8 cellular contexts compared by ENCODE assay signal in the genomic region with DNA sequence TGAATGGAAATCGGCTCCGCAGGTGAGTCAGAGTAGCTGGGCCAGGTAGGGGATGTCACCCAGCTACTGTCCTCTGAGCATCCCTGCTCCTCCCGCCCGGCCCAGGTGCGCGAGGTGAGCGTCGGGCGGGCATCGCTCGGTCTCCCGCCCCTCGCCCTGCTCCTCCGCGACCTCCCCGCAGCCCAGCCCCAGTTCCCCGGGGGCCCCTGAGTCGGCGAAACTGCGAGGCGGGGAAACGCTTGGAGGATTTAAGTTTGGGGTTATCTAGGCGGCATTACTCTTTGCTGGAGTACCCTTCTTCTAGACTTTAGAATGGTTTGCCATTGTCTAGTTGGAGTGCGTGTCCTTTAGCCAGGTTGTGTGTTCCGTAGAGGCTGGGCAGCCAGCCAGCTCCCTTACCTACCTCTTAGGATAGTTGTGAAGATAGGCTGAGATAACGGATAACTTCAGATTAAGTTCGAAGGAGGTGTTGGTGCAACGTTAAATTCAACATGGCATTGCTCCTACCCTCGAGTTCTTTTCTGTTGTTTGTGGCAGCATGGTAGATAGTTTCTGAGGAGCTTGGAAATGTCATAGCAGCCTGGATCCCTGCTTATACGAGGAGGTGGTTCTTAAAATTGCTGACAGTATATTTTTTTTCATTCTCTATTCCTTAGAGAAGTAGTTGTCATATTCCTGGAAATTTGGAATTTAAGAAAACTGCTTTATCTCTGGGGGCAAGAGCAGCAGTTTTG. TPM values are rescaled to one million over a fixed set of nuclear protein-coding genes. Genes with fewer than 3 reads are reported as not detected.
DNase-seq lines count a peak whose midpoint lies in the region; ATAC-seq and TF ChIP-seq lines count a peak whose summit lies in the region.

No MANE protein-coding gene starts in this region.

- no peaks in the 10 kb centered on the region for H3K36me3 ChIP-seq in CD4-positive, alpha-beta memory T cell (ENCODE audit: insufficient read depth, low read length)
- H3K36me3 ChIP-seq in HUES64 (ENCODE audit: insufficient read depth, low read length): peaks cover under 1% of the 10 kb centered on the region; the same call in 1 of the 2 replicates
- H3K36me3 ChIP-seq in prostate gland: no peaks in the 10 kb centered on the region

- POLR2A ChIA-PET in CD4-positive, alpha-beta memory T cell (lab: Charles Lee; ENCODE audit: partially characterized antibody): interaction anchor here (0.8 to 2.0 kb wide), 21 partner anchors 10 to 738 kb away, joined by 3 to 21 read pairs (median 4); a partner anchor contains a TSS
- POLR2A ChIA-PET in activated CD4-positive, alpha-beta memory T cell treated with anti-CD3 and anti-CD28 coated beads, Interleukin-2, amount 10 ng/mL, durations not matched to agents 7 days and 5 days (lab: Charles Lee): interaction anchor here (0.8 to 3.5 kb wide), 20 partner anchors 9 to 455 kb away, joined by 3 to 58 read pairs (median 5); a partner anchor contains a TSS

- intact Hi-C loops in CD4-positive, alpha-beta memory T cell (cut with micrococcal nuclease): loop anchor here (1.0 to 10.0 kb wide), 7 partner anchors 48 to 737 kb away; a partner anchor contains a TSS
- intact Hi-C loops in Right ventricle myocardium superior (cut with DNase I): no loop called here
- intact Hi-C loops in prostate gland (cut with DNase I): loop anchor here (2.0 kb wide), 1 partner anchor 157 kb away; a partner anchor contains a TSS

- H3K27me3 ChIP-seq in CD4-positive, alpha-beta memory T cell (ENCODE audit: insufficient read depth, low read length): no peaks in the 10 kb centered on the region
- H3K27me3 ChIP-seq in HUES64 (ENCODE audit: insufficient read depth, low read length) (no peaks in the 10 kb centered on the region), prostate gland (replicated peaks; ENCODE audit: insufficient read depth) (no peaks in the 10 kb centered on the region)

- DNase-seq in CD4-positive, alpha-beta memory T cell: peak in 1 of 5 donors; percentile 57
- DNase-seq in activated CD4-positive, alpha-beta memory T cell treated with anti-CD3 and anti-CD28 coated beads, Interleukin-2, amount 10 ng/mL, durations not matched to agents 7 days and 5 days: no peak
- DNase-seq in Right ventricle myocardium superior: peak; percentile 59
- peak; percentile 37 for DNase-seq in prostate gland (ENCODE audit: low spot score)
- no peak for DNase-seq in NCI-H2227 (lab: John Stamatoyannopoulos, UW; ENCODE audit: unreplicated experiment)
- no peak for DNase-seq in activated CD8-positive, alpha-beta memory T cell treated with anti-CD3 and anti-CD28 coated beads, Interleukin-2, amount 50 U/mL, for 4 hours

- peaks cover 0 to 9% of the 10 kb centered on the region in 2 donors for H3K36me3 Mint-ChIP-seq in CD4-positive, alpha-beta memory T cell
- H3K36me3 Mint-ChIP-seq in activated CD4-positive, alpha-beta memory T cell treated with anti-CD3 and anti-CD28 coated beads, Interleukin-2, amount 10 ng/mL, durations not matched to agents 7 days and 5 days (ENCODE audit: low read depth): no peaks in the 10 kb centered on the region

- no peaks in the 10 kb centered on the region for H3K9me3 Mint-ChIP-seq in CD4-positive, alpha-beta memory T cell
- H3K9me3 Mint-ChIP-seq in activated CD4-positive, alpha-beta memory T cell treated with anti-CD3 and anti-CD28 coated beads, Interleukin-2, amount 10 ng/mL, durations not matched to agents 7 days and 5 days: no peaks in the 10 kb centered on the region

- no peaks in the 10 kb centered on the region for H3K27me3 Mint-ChIP-seq in CD4-positive, alpha-beta memory T cell
- H3K27me3 Mint-ChIP-seq in activated CD4-positive, alpha-beta memory T cell treated with anti-CD3 and anti-CD28 coated beads, Interleukin-2, amount 10 ng/mL, durations not matched to agents 7 days and 5 days: no peaks in the 10 kb centered on the region

- no peaks in the 10 kb centered on the region for H3K9me3 ChIP-seq in CD4-positive, alpha-beta memory T cell (ENCODE audit: control insufficient read depth in 1 of 2, low read length in 2 of 2)
- H3K9me3 ChIP-seq in HUES64 (ENCODE audit: insufficient read depth, low read depth, low read length) (no peaks in the 10 kb centered on the region), prostate gland (no peaks in the 10 kb centered on the region)

- under 1% methylated on average over 27 of the region's 30 CpGs for WGBS in HUES64
- WGBS in prostate gland: 0% methylated on average over 26 of the region's 30 CpGs

- peak overlapping the region; percentile 71 to 72 for H3K4me3 ChIP-seq in CD4-positive, alpha-beta memory T cell (ENCODE audit: low read length in 2 of 2)
- H3K4me3 ChIP-seq in HUES64 (ENCODE audit: low read length) (peak overlapping the region; percentile 99), prostate gland (peak overlapping the region; percentile 79)

- peak overlapping the region; percentile 93 to 98 (median 96) for H3K27ac Mint-ChIP-seq in CD4-positive, alpha-beta memory T cell
- H3K27ac Mint-ChIP-seq in activated CD4-positive, alpha-beta memory T cell treated with anti-CD3 and anti-CD28 coated beads, Interleukin-2, amount 10 ng/mL, durations not matched to agents 7 days and 5 days: peak overlapping the region; percentile 86

- peak overlapping the region; percentile 92 to 96 (median 93) for H3K4me3 Mint-ChIP-seq in CD4-positive, alpha-beta memory T cell
- peak overlapping the region; percentile 94 for H3K4me3 Mint-ChIP-seq in activated CD4-positive, alpha-beta memory T cell treated with anti-CD3 and anti-CD28 coated beads, Interleukin-2, amount 10 ng/mL, durations not matched to agents 7 days and 5 days

- H3K9ac ChIP-seq in HUES64 (ENCODE audit: low read depth, low read length): peak overlapping the region; percentile 89

- no peak for TF ChIP-seq POLR2A in prostate gland (IDR thresholded peaks at IDR 0.05)

- peaks cover 32% of the 10 kb centered on the region for H3K4me1 ChIP-seq in CD4-positive, alpha-beta memory T cell (ENCODE audit: insufficient read depth, low read length)
- H3K4me1 ChIP-seq in HUES64 (ENCODE audit: insufficient read depth, low read length): peaks cover 41% of the 10 kb centered on the region
- no peaks in the 10 kb centered on the region for H3K4me1 ChIP-seq in prostate gland (replicated peaks)

- CTCF ChIA-PET in CD4-positive, alpha-beta memory T cell (lab: Charles Lee; ENCODE audit: partially characterized antibody): interaction anchor here (1.0 to 1.3 kb wide), 2 partner anchors 48 to 49 kb away, joined by 3 to 5 read pairs; a partner anchor contains a TSS
- CTCF ChIA-PET in activated CD4-positive, alpha-beta memory T cell treated with anti-CD3 and anti-CD28 coated beads, Interleukin-2, amount 10 ng/mL, durations not matched to agents 7 days and 5 days (lab: Charles Lee): interaction anchor here (0.5 to 2.7 kb wide), 5 partner anchors 12 to 162 kb away, joined by 3 to 21 read pairs (median 3); a partner anchor contains a TSS

- H3K4me1 Mint-ChIP-seq in CD4-positive, alpha-beta memory T cell: peaks cover 22 to 43% (median 28%) of the 10 kb centered on the region in 4 donors
- peaks cover 36% of the 10 kb centered on the region for H3K4me1 Mint-ChIP-seq in activated CD4-positive, alpha-beta memory T cell treated with anti-CD3 and anti-CD28 coated beads, Interleukin-2, amount 10 ng/mL, durations not matched to agents 7 days and 5 days

- H3K27ac ChIP-seq in CD4-positive, alpha-beta memory T cell (ENCODE audit: low read depth, low read length): peak overlapping the region; percentile 92
- H3K27ac ChIP-seq in HUES64 (ENCODE audit: low read depth, low read length) (peak overlapping the region; percentile 99), prostate gland (peak overlapping the region; percentile 97)

- ATAC-seq in GM19438 (IDR thresholded peaks at IDR 0.05; ENCODE audit: low read depth, unreplicated experiment) (peak; percentile 25), Right ventricle myocardium superior (ENCODE audit: poor library complexity) (peak; percentile 24)

- TF ChIP-seq CTCF in prostate gland (IDR thresholded peaks at IDR 0.05): no peak

RNA-seq across cellular contexts. Expression of a gene that starts 0.7 kb away (rescaled TPM):
- total RNA-seq in CD4-positive, alpha-beta memory T cell: 10 to 100 TPM; 45.6 to 47.3 TPM
- 10 to 100 TPM; 11.2 to 13.4 TPM for polyA plus RNA-seq in CD4-positive, alpha-beta memory T cell
- polyA plus RNA-seq in HUES64 (2013, experiment 1 of 2): 8.9 TPM
- 9.8 TPM for polyA plus RNA-seq in HUES64 (2013, experiment 2 of 2)
- total RNA-seq in activated CD4-positive, alpha-beta memory T cell treated with anti-CD3 and anti-CD28 coated beads, Interleukin-2, amount 10 ng/mL, durations not matched to agents 7 days and 5 days: 10 to 100 TPM; 22.2 to 22.8 TPM
- 12.7 TPM for total RNA-seq in Right ventricle myocardium superior
- total RNA-seq in prostate gland: 10 to 100 TPM; 19.4 to 32.7 TPM

RNA-seq across cellular contexts. Expression of a gene that starts 48.6 kb away (rescaled TPM):
- total RNA-seq in CD4-positive, alpha-beta memory T cell: 10 to 100 TPM; 26.5 to 27.3 TPM
- polyA plus RNA-seq in CD4-positive, alpha-beta memory T cell: 1 to 10 TPM; 7.4 to 9.0 TPM
- 21.6 TPM for polyA plus RNA-seq in HUES64 (2013, experiment 1 of 2)
- polyA plus RNA-seq in HUES64 (2013, experiment 2 of 2): 21.6 TPM
- total RNA-seq in activated CD4-positive, alpha-beta memory T cell treated with anti-CD3 and anti-CD28 coated beads, Interleukin-2, amount 10 ng/mL, durations not matched to agents 7 days and 5 days: 10 to 100 TPM; 20.8 to 21.0 TPM
- total RNA-seq in Right ventricle myocardium superior (17.5 TPM), prostate gland (10 to 100 TPM; 31.8 to 52.0 TPM)

Comparison
In these comparisons a context has a peak if more than half of its experiments do, and no peak if none do; other contexts are left out.
1. DNase-seq: peak in Right ventricle myocardium superior (single experiment) and prostate gland (single experiment); none in activated CD4-positive, alpha-beta memory T cell treated with anti-CD3 and anti-CD28 coated beads, Interleukin-2, amount 10 ng/mL, durations not matched to agents 7 days and 5 days (single experiment), NCI-H2227 (single experiment) and activated CD8-positive, alpha-beta memory T cell treated with anti-CD3 and anti-CD28 coated beads, Interleukin-2, amount 50 U/mL, for 4 hours (single experiment).
2. Peak in every context shown above with its lines, with median percentiles within 50 percentile points of each other: H3K27ac ChIP-seq and H3K4me3 ChIP-seq.